In genomic region chr3:141353652-141354495, GRCh38 we compare ENCODE assay signal across 31 cellular contexts. TPM values are rescaled to one million over a fixed set of nuclear protein-coding genes. Genes with fewer than 3 reads are reported as not detected.
A peak's percentile ranks its signal among the peaks of the same experiment; 100 is the strongest.
DNase-seq lines count a peak whose midpoint lies in the region; ATAC-seq, FAIRE-seq and TF ChIP-seq lines count a peak whose summit lies in the region.
"Had no signal": no experiment of that assay in that cellular context is flagged by ENCODE, and none has a peak within 500 bp of the region (broad histone marks: within the 10 kb centered on the region; RNA-seq: fewer than 3 reads in every experiment).

No MANE protein-coding gene starts in this region.

- H3K4me3 Mint-ChIP-seq in MCF 10A (ENCODE audit: unreplicated experiment) = no peak overlapping the region
- H3K4me3 Mint-ChIP-seq in neural progenitor cell = no peak overlapping the region
- H3K4me3 Mint-ChIP-seq: activated naive CD8-positive, alpha-beta T cell; CD14-positive monocyte; effector memory CD8-positive, alpha-beta T cell; GM23338; immature natural killer cell; memory B cell had no signal

- dilution Hi-C loops in mammary epithelial cell (cut with HindIII; ENCODE audit: low sequenced_read_pairs) = no loop called here

- H3K36me3 ChIP-seq in mammary epithelial cell (ENCODE audit: insufficient read depth, low read length) (no peaks in the 10 kb centered on the region), WERI-Rb-1 (no peaks in the 10 kb centered on the region), neural progenitor cell (no peaks in the 10 kb centered on the region)
- H3K36me3 ChIP-seq: esophagus squamous epithelium, ovary had no signal

- WGBS in mammary epithelial cell (ENCODE audit: low coverage, missing lambda C conversion rate) = 94% methylated on average over 5 of the region's 6 CpGs

- H3K27me3 Mint-ChIP-seq in MCF 10A (ENCODE audit: insufficient read depth, unreplicated experiment) (no peaks in the 10 kb centered on the region), neural progenitor cell (ENCODE audit: insufficient read depth, low read depth) (peaks cover 6% of the 10 kb centered on the region)
- H3K27me3 Mint-ChIP-seq: activated naive CD8-positive, alpha-beta T cell had no signal

- H3K27ac ChIP-seq in mammary epithelial cell (ENCODE audit: insufficient read depth, low read depth, low read length) = no peak overlapping the region
- no peak overlapping the region for H3K27ac ChIP-seq in WERI-Rb-1
- H3K27ac ChIP-seq in neural progenitor cell = peak overlapping the region; percentile 55
- H3K27ac ChIP-seq: 22Rv1, esophagus squamous epithelium, KMS-11, ovary, PC-9 had no signal

- H3K27me3 ChIP-seq in mammary epithelial cell (ENCODE audit: insufficient read depth, low read length) = no peaks in the 10 kb centered on the region
- no peaks in the 10 kb centered on the region for H3K27me3 ChIP-seq in WERI-Rb-1 (ENCODE audit: insufficient read depth, low read depth, severe bottlenecking)
- H3K27me3 ChIP-seq in neural progenitor cell = no peaks in the 10 kb centered on the region
- H3K27me3 ChIP-seq: ovary had no signal

- H3K4me3 ChIP-seq in mammary epithelial cell (replicated peaks in 1 of 3; ENCODE audit: insufficient read depth in 1 of 3, low read depth in 2 of 3, low read length in 3 of 3) (no peak overlapping the region), WERI-Rb-1 (ENCODE audit: low read depth, low read length) (no peak overlapping the region), fibroblast of mammary gland (ENCODE audit: control insufficient read depth, low read depth, low read length) (no peak overlapping the region), neural progenitor cell (no peak overlapping the region)
- H3K4me3 ChIP-seq: esophagus squamous epithelium, GM23338, ovary, PC-9 had no signal

- H3K9ac ChIP-seq in mammary epithelial cell (ENCODE audit: insufficient read depth, low read length) (no peak overlapping the region), neural progenitor cell (no peak overlapping the region)
- H3K9ac ChIP-seq: KMS-11 had no signal

- H3K9me3 ChIP-seq in mammary epithelial cell (replicated peaks; ENCODE audit: insufficient read depth, low read length) (no peaks in the 10 kb centered on the region), WERI-Rb-1 (ENCODE audit: severe bottlenecking) (no peaks in the 10 kb centered on the region), neural progenitor cell (ENCODE audit: low read depth) (no peaks in the 10 kb centered on the region)
- H3K9me3 ChIP-seq: esophagus squamous epithelium, ovary had no signal

- H3K4me1 ChIP-seq in mammary epithelial cell (ENCODE audit: insufficient read depth, low read length) = no peaks in the 10 kb centered on the region
- peaks cover 15% of the 10 kb centered on the region for H3K4me1 ChIP-seq in neural progenitor cell

- no peaks in the 10 kb centered on the region for H3K9me3 Mint-ChIP-seq in MCF 10A (ENCODE audit: unreplicated experiment)
- no peaks in the 10 kb centered on the region for H3K9me3 Mint-ChIP-seq in neural progenitor cell
- H3K9me3 Mint-ChIP-seq: effector memory CD8-positive, alpha-beta T cell; GM23338; memory B cell had no signal

- FAIRE-seq in HTR-8/SVneo (lab: Jason Lieb, UNC) = no peak

- H3F3A ChIP-seq in neural progenitor cell (ENCODE audit: low read depth) = peaks cover 5% of the 10 kb centered on the region

- TF ChIP-seq CTCF in mammary epithelial cell (conservative IDR thresholded peaks at IDR 0.05 in 1 of 2, IDR thresholded peaks at IDR 0.05 in 1 of 2; ENCODE audit: extremely low read depth in 1 of 2, insufficient read depth in 1 of 2, low read depth in 1 of 2, low read length in 2 of 2) (no peak), MCF 10A (IDR thresholded peaks at IDR 0.05; ENCODE audit: unreplicated experiment) (no peak), WERI-Rb-1 (IDR thresholded peaks at IDR 0.05; ENCODE audit: low read depth, low read length) (no peak), fibroblast of mammary gland (conservative IDR thresholded peaks at IDR 0.05; ENCODE audit: control insufficient read depth, insufficient read depth, low read depth, low read length) (no peak), neural progenitor cell (IDR thresholded peaks at IDR 0.05) (no peak)

- intact Hi-C loops in mammary epithelial cell (cut with micrococcal nuclease) = no loop called here
- intact Hi-C loops in MCF 10A (cut with micrococcal nuclease) = no loop called here

- in situ Hi-C loops in mammary epithelial cell (cut with MboI; ENCODE audit: low sequenced_read_pairs in 2 of 2) = no loop called here

- CTCF ChIA-PET in mammary epithelial cell (lab: Charles Lee; ENCODE audit: low non-redundant PET) = no interaction called here
- CTCF ChIA-PET in MCF 10A (lab: Yijun Ruan, JAX) = interaction anchor here (0.6 to 1.8 kb wide), 8 partner anchors 41 to 439 kb away, joined by 3 to 7 read pairs (median 6); no protein-coding TSS in a partner anchor

- no peaks in the 10 kb centered on the region for H4K20me1 ChIP-seq in mammary epithelial cell (ENCODE audit: insufficient read depth, low read length)
- H4K20me1 ChIP-seq in neural progenitor cell (ENCODE audit: low read depth) = no peaks in the 10 kb centered on the region

- H2AFZ ChIP-seq in mammary epithelial cell (ENCODE audit: low read depth, low read length) (no peak overlapping the region), neural progenitor cell (replicated peaks) (peak overlapping the region; percentile 23)
- H2AFZ ChIP-seq: PC-9 had no signal

- BruUV-seq in mammary epithelial cell (replicated peaks; lab: Mats Ljungman, UMichigan) = no TSS peak
- BruUV-seq in MCF 10A (replicated peaks; lab: Mats Ljungman, UMichigan) = no TSS peak

- no peak overlapping the region for H3K27ac Mint-ChIP-seq in MCF 10A (ENCODE audit: low read depth, unreplicated experiment)
- H3K27ac Mint-ChIP-seq in neural progenitor cell = peak overlapping the region; percentile 80
- H3K27ac Mint-ChIP-seq: activated naive CD8-positive, alpha-beta T cell; effector memory CD8-positive, alpha-beta T cell; GM23338; immature natural killer cell; memory B cell had no signal

- no peak for ATAC-seq in HG02763 (IDR thresholded peaks at IDR 0.05; ENCODE audit: unreplicated experiment)
- ATAC-seq: effector memory CD8-positive, alpha-beta T cell; GM23338; left colon; stimulated activated naive CD8-positive, alpha-beta T cell treated with anti-CD3 and anti-CD28 coated beads, Interleukin-15, Interleukin-2, amounts not matched to agents 100 U/mL and 50 U/mL, for 24 hours had no signal

- H3K36me3 Mint-ChIP-seq in MCF 10A (ENCODE audit: insufficient read depth, unreplicated experiment) (no peaks in the 10 kb centered on the region), neural progenitor cell (no peaks in the 10 kb centered on the region)
- H3K36me3 Mint-ChIP-seq: CD14-positive monocyte had no signal

- POLR2A ChIA-PET in MCF 10A (lab: Yijun Ruan, JAX) = interaction anchor here (0.9 to 1.2 kb wide), 4 partner anchors 58 to 101 kb away, joined by 3 to 4 read pairs (median 4); no protein-coding TSS in a partner anchor

- H3K79me2 ChIP-seq in mammary epithelial cell (ENCODE audit: insufficient read depth, low read length) (no peaks in the 10 kb centered on the region), neural progenitor cell (ENCODE audit: low read depth) (no peaks in the 10 kb centered on the region)

- DNase-seq in mammary epithelial cell (peak; percentile 20), MCF 10A (ENCODE audit: unreplicated experiment) (no peak), WERI-Rb-1 (peak; percentile 64), fibroblast of mammary gland (ENCODE audit: low read depth) (peak; percentile 76), neural progenitor cell (ENCODE audit: low spot score) (peak; percentile 61), UCSD-AML1 (lab: John Stamatoyannopoulos, UW; ENCODE audit: unreplicated experiment) (no peak), HTR-8/SVneo (ENCODE audit: insufficient read length, low spot score) (no peak)
- DNase-seq: activated CD4-positive, alpha-beta T cell treated with anti-CD3 and anti-CD28 coated beads for 4 hours; activated CD8-positive, alpha-beta memory T cell treated with anti-CD3 and anti-CD28 coated beads for 24 hours; activated effector memory CD4-positive, alpha-beta T cell treated with anti-CD3 and anti-CD28 coated beads, Interleukin-2, amount 50 U/mL, for 16 hours; aorta; central memory CD4-positive, alpha-beta T cell; effector memory CD8-positive, alpha-beta T cell; esophagus squamous epithelium; immature natural killer cell; left colon; MM.1S; NCI-H1105 treated with DMSO at 0.1 percent for 48 hours; NCI-H2029; ovary; PC-9; SHP77 treated with DMSO at 0.1 percent for 48 hours; stimulated activated CD4-positive, alpha-beta T cell treated with anti-CD3 and anti-CD28 coated beads, Interleukin-1b, Interleukin-23, amount 100 ng/mL, for 48 hours; stimulated activated naive CD8-positive, alpha-beta T cell treated with anti-CD3 and anti-CD28 coated beads, Interleukin-15, Interleukin-2, amounts not matched to agents 100 U/mL and 50 U/mL, for 24 hours had no signal

- H3K4me2 ChIP-seq in mammary epithelial cell (ENCODE audit: insufficient read depth, low read depth, low read length) (no peak overlapping the region), neural progenitor cell (peak overlapping the region; percentile 25)
- H3K4me2 ChIP-seq: GM23338, KMS-11, PC-9 had no signal

- H3K4me1 Mint-ChIP-seq in MCF 10A (ENCODE audit: insufficient read depth, unreplicated experiment) (no peaks in the 10 kb centered on the region), neural progenitor cell (peaks cover 23% of the 10 kb centered on the region)
- H3K4me1 Mint-ChIP-seq: immature natural killer cell, memory B cell had no signal

RNA-seq across cellular contexts. Expression of gene ZBTB38, which starts 14.4 kb away (rescaled TPM):
- total RNA-seq in mammary epithelial cell (100 to 1,000 TPM in 1 of 2 donors, 10 to 100 TPM in 1; 64.7 to 110 TPM), MCF 10A (2022) (168 and 186 TPM in 2 replicates), neural progenitor cell (ENCODE audit: low replicate concordance) (16.9 and 24.5 TPM in 2 replicates)
- polyA plus RNA-seq in mammary epithelial cell = 33.8 TPM
- 57.1 TPM for polyA minus RNA-seq in mammary epithelial cell

Comparison
In these comparisons a context has a peak if more than half of its experiments do, and no peak if none do; other contexts are left out.
1. DNase-seq: peak in mammary epithelial cell (single experiment), WERI-Rb-1 (single experiment), fibroblast of mammary gland (single experiment) and neural progenitor cell (single experiment); none in MCF 10A (single experiment), UCSD-AML1 (single experiment) and HTR-8/SVneo (single experiment).